ENCODE assay signal across 9 cellular contexts in the genomic region with DNA sequence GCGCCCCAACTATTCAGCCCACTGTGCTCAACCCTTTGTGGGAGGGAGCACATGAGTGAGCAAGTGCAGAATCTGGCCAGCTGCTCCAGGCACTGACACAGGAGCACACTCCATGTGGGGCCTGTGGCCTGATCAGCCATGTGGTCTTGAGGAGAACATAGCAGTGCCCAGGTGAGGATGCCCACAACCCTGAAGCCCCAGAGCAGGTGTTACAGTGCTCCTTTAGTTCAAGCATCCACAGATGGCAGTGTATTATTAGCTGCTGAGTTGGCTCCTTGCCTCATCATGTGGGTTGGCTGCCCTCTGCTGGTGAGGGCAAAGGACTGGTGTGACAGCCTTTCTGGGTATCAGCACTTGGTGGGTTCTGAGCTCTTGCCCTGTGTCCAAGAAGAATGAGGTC.
DNase-seq lines count a peak whose midpoint lies in the region; ATAC-seq, FAIRE-seq and TF ChIP-seq lines count a peak whose summit lies in the region.
"Had no signal": no experiment of that assay in that cellular context is flagged by ENCODE, and none has a peak within 500 bp of the region (broad histone marks: within the 10 kb centered on the region; RNA-seq: fewer than 3 reads in every experiment).

No MANE protein-coding gene starts in this region.

- no peaks in the 10 kb centered on the region for H3K27me3 ChIP-seq in HCT116 (ENCODE audit: insufficient read depth, low read length)
- H3K27me3 ChIP-seq in astrocyte (ENCODE audit: insufficient read depth, low read length), result no peaks in the 10 kb centered on the region
- no peaks in the 10 kb centered on the region for H3K27me3 ChIP-seq in mesendoderm (ENCODE audit: insufficient read depth, low read length, poor library complexity)

- no peak overlapping the region for H4K8ac ChIP-seq in mesendoderm (ENCODE audit: low read depth, low read length)

- POLR2A ChIA-PET in HCT116 (lab: Charles Lee), result no interaction called here

- ATAC-seq in HCT116 (peak; percentile 95), HG03457 (IDR thresholded peaks at IDR 0.05; ENCODE audit: unreplicated experiment) (no peak)

- no peak overlapping the region for H3K23ac ChIP-seq in mesendoderm (ENCODE audit: low read length)

- H3K4me3 Mint-ChIP-seq in astrocyte (ENCODE audit: unreplicated experiment), result no peak overlapping the region

- TF ChIP-seq RAD21 in HCT116 (IDR thresholded peaks at IDR 0.05; ENCODE audit: low read depth), result peak; percentile 80

- H3K9ac ChIP-seq in HCT116 (ENCODE audit: low read length) (no peak overlapping the region), astrocyte (ENCODE audit: low read length) (no peak overlapping the region), mesendoderm (ENCODE audit: low read length) (no peak overlapping the region)

- H2BK5ac ChIP-seq in mesendoderm (ENCODE audit: low read length), result no peak overlapping the region

- H3K56ac ChIP-seq in mesendoderm (ENCODE audit: low read length), result no peak overlapping the region

- no peaks in the 10 kb centered on the region for H3K9me2 ChIP-seq in HCT116 (ENCODE audit: insufficient read depth)

- no peak overlapping the region for H3K27ac Mint-ChIP-seq in astrocyte (ENCODE audit: unreplicated experiment)

- H3K18ac ChIP-seq in mesendoderm (ENCODE audit: low read length), result no peak overlapping the region

- no peak overlapping the region for H2BK15ac ChIP-seq in mesendoderm (replicated peaks; ENCODE audit: low read depth)

- no peak for TF ChIP-seq POLR2A in HCT116 (IDR thresholded peaks at IDR 0.05; ENCODE audit: borderline replicate concordance, extremely low read depth, insufficient read depth, insufficient read length)

- intact Hi-C loops in HCT116 (cut with micrococcal nuclease), result loop anchor here (1.0 to 2.0 kb wide), 3 partner anchors 433 to 1930 kb away; no protein-coding TSS in a partner anchor

- H3K9me3 ChIP-seq in HCT116 (ENCODE audit: control insufficient read depth in 1 of 2, insufficient read depth in 1 of 2, low read depth in 1 of 2, low read length in 2 of 2) (no peaks in the 10 kb centered on the region), astrocyte (ENCODE audit: insufficient read depth, low read depth, low read length) (peaks cover 3% of the 10 kb centered on the region)

- TF ChIP-seq CTCF in HCT116 (IDR thresholded peaks at IDR 0.05 in 2 of 3, conservative IDR thresholded peaks at IDR 0.05 in 1 of 3; ENCODE audit: borderline replicate concordance in 1 of 3, insufficient read depth in 1 of 3, low read depth in 2 of 3, low read length in 2 of 3), result peak; percentile 74 to 81 (median 77)
- TF ChIP-seq CTCF in astrocyte (IDR thresholded peaks at IDR 0.05; ENCODE audit: insufficient read depth, low read depth, low read length), result peak; percentile 15

- no CpG with 5 or more reads among the region's 1 CpG for WGBS in mesendoderm (ENCODE audit: extremely low coverage, insufficient coverage, low lambda C conversion rate)

- no peaks in the 10 kb centered on the region for H3K4me1 Mint-ChIP-seq in astrocyte (ENCODE audit: low read depth, unreplicated experiment)

- no peak overlapping the region for H2AK5ac ChIP-seq in mesendoderm (ENCODE audit: low read length)

- no peaks in the 10 kb centered on the region for H3K9me3 Mint-ChIP-seq in astrocyte (ENCODE audit: unreplicated experiment)

- H3K79me2 ChIP-seq in HCT116 (ENCODE audit: insufficient read depth, low read length), result no peaks in the 10 kb centered on the region
- no peaks in the 10 kb centered on the region for H3K79me2 ChIP-seq in astrocyte (ENCODE audit: insufficient read depth, low read length)
- no peaks in the 10 kb centered on the region for H3K79me2 ChIP-seq in mesendoderm (ENCODE audit: control insufficient read depth, insufficient read depth, low read length)

- H3K79me1 ChIP-seq in mesendoderm (ENCODE audit: low read length), result no peaks in the 10 kb centered on the region

- no peaks in the 10 kb centered on the region for H3K36me3 Mint-ChIP-seq in astrocyte (ENCODE audit: low read depth, unreplicated experiment)

- BruUV-seq in HCT116 (replicated peaks; lab: Mats Ljungman, UMichigan), result no TSS peak

- H2BK120ac ChIP-seq in mesendoderm (ENCODE audit: low read depth, low read length), result no peak overlapping the region

- H2AFZ ChIP-seq in HCT116 (ENCODE audit: low read depth, low read length, poor library complexity, severe bottlenecking), result no peak overlapping the region
- H2AFZ ChIP-seq in astrocyte (ENCODE audit: low read depth, low read length), result no peak overlapping the region

- H3K27ac ChIP-seq in HCT116 (ENCODE audit: low read depth, low read length) (no peak overlapping the region), astrocyte (ENCODE audit: low read depth, low read length) (no peak overlapping the region), mesendoderm (ENCODE audit: low read depth, low read length) (no peak overlapping the region)
- H3K27ac ChIP-seq: epithelial cell of prostate had no signal

- DNase-seq in stimulated activated CD4-positive, alpha-beta T cell treated with anti-CD3 and anti-CD28 coated beads, Interleukin-1b, Interleukin-23, amount 100 ng/mL, for 48 hours, result peak; percentile 25
- no peak for DNase-seq in stimulated activated CD4-positive, alpha-beta T cell treated with anti-CD3 and anti-CD28 coated beads, Interleukin-4, amount 100 ng/mL, for 1 hour
- DNase-seq in HCT116 (ENCODE audit: low read depth, low spot score) (peak; percentile 48), MV-4-11 (lab: John Stamatoyannopoulos, UW) (peak; percentile 40), astrocyte (ENCODE audit: low read depth) (no peak), mesendoderm (peak; percentile 85), midbrain (lab: John Stamatoyannopoulos, UW) (no peak)

- H3K27me3 Mint-ChIP-seq in astrocyte (ENCODE audit: low read depth, unreplicated experiment), result no peaks in the 10 kb centered on the region

- H4K20me1 ChIP-seq in HCT116 (ENCODE audit: insufficient read depth) (no peaks in the 10 kb centered on the region), astrocyte (ENCODE audit: insufficient read depth, low read length) (no peaks in the 10 kb centered on the region)

- H3K4me1 ChIP-seq in HCT116 (ENCODE audit: control insufficient read depth in 1 of 2, insufficient read depth in 2 of 2, low read length in 2 of 2) (no peaks in the 10 kb centered on the region), astrocyte (ENCODE audit: insufficient read depth, low read length) (no peaks in the 10 kb centered on the region), mesendoderm (ENCODE audit: control insufficient read depth, low read depth, low read length) (no peaks in the 10 kb centered on the region)

- H3K4me3 ChIP-seq in HCT116 (replicated peaks in 1 of 2; ENCODE audit: low read depth in 1 of 2, low read length in 2 of 2) (no peak overlapping the region), astrocyte (ENCODE audit: insufficient read depth, low read depth, low read length) (no peak overlapping the region), mesendoderm (ENCODE audit: low read length) (no peak overlapping the region)

- no peak overlapping the region for H4K5ac ChIP-seq in mesendoderm (ENCODE audit: low read length)

- H3K4me2 ChIP-seq in HCT116 (ENCODE audit: low read length), result no peak overlapping the region
- H3K4me2 ChIP-seq in astrocyte (ENCODE audit: low read length), result no peak overlapping the region
- H3K4me2 ChIP-seq in mesendoderm (ENCODE audit: low read length), result no peak overlapping the region

- CTCF ChIA-PET in HCT116 (lab: Charles Lee), result interaction anchor here (0.6 to 1.2 kb wide), 6 partner anchors 8 to 1636 kb away, joined by 3 to 5 read pairs (median 4); no protein-coding TSS in a partner anchor

- H3K36me3 ChIP-seq in HCT116 (ENCODE audit: control insufficient read depth in 1 of 2, insufficient read depth in 2 of 2, low read length in 2 of 2) (no peaks in the 10 kb centered on the region), astrocyte (ENCODE audit: insufficient read depth, low read length) (no peaks in the 10 kb centered on the region), mesendoderm (ENCODE audit: control insufficient read depth, insufficient read depth, low read length) (no peaks in the 10 kb centered on the region)

- RAD21 ChIA-PET in HCT116 (lab: Charles Lee; ENCODE audit: low non-redundant PET in 1 of 2, low total read pairs in 2 of 2, uncharacterized antibody in 2 of 2, unreplicated experiment in 2 of 2), result no interaction called here

- no peak overlapping the region for H3K4ac ChIP-seq in mesendoderm (ENCODE audit: low read depth, low read length)

- no peak for FAIRE-seq in astrocyte (lab: Jason Lieb, UNC)

TF ChIP-seq in HCT116, 20 proteins besides CTCF, POLR2A, EP300 and RAD21:
- TF ChIP-seq SP1 (IDR thresholded peaks at IDR 0.05; ENCODE audit: low read depth), result no peak
- TF ChIP-seq SRF (IDR thresholded peaks at IDR 0.05; ENCODE audit: low read depth), result no peak
- peak; percentile 56; the same call in 1 of the 2 replicates for TF ChIP-seq CBX3 (IDR thresholded peaks at IDR 0.05; ENCODE audit: low read depth)

Comparison
In these comparisons a context has a peak if more than half of its experiments do, and no peak if none do; other contexts are left out.
1. DNase-seq: peak in stimulated activated CD4-positive, alpha-beta T cell treated with anti-CD3 and anti-CD28 coated beads, Interleukin-1b, Interleukin-23, amount 100 ng/mL, for 48 hours (single experiment), HCT116 (single experiment), MV-4-11 (single experiment) and mesendoderm (single experiment); none in stimulated activated CD4-positive, alpha-beta T cell treated with anti-CD3 and anti-CD28 coated beads, Interleukin-4, amount 100 ng/mL, for 1 hour (single experiment), astrocyte (single experiment) and midbrain (single experiment).